ENCODE assay signal across 21 cellular contexts in the genomic region with DNA sequence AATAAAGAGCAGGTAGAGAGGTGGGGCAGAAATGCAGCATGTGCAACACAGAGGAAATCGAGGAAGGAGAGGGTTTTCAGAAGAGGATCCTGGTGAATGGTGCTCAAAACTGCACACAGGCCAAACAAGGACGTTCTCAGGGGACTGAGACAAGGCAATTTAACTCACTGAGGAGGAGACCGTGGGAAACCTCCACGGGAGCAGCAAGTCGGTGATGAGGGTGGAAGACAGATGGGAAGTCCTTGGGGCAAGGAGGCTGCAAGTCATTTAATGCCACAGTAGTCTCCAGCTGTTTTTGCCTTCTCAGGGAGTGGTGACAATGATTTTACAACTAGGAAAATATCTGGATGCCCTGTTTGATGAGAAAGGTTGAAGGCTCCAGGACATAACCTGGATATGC. TPM values are rescaled to one million over a fixed set of nuclear protein-coding genes. Genes with fewer than 3 reads are reported as not detected.
DNase-seq lines count a peak whose midpoint lies in the region; ATAC-seq and TF ChIP-seq lines count a peak whose summit lies in the region.
"Had no signal": no experiment of that assay in that cellular context is flagged by ENCODE, and none has a peak within 500 bp of the region (broad histone marks: within the 10 kb centered on the region; RNA-seq: fewer than 3 reads in every experiment).

No MANE protein-coding gene starts in this region.

- H3K36me3 ChIP-seq in SK-N-SH (replicated peaks in 1 of 2; ENCODE audit: control insufficient read depth in 1 of 2, insufficient read depth in 2 of 2, low read length in 1 of 2): no peaks in the 10 kb centered on the region
- H3K36me3 ChIP-seq: BLaER1, Peyer's patch, SJCRH30 had no signal

- no peak overlapping the region for H3K4me3 Mint-ChIP-seq in stimulated activated effector memory CD8-positive, alpha-beta T cell treated with anti-CD3 and anti-CD28 coated beads, Interleukin-12 subunit alpha, Interleukin-12 subunit beta, amount 100 ng/mL, for 72 hours
- H3K4me3 Mint-ChIP-seq: CD4-positive, alpha-beta T cell had no signal

- H3K9me3 Mint-ChIP-seq in stimulated activated effector memory CD8-positive, alpha-beta T cell treated with anti-CD3 and anti-CD28 coated beads, Interleukin-12 subunit alpha, Interleukin-12 subunit beta, amount 100 ng/mL, for 72 hours: no peaks in the 10 kb centered on the region
- H3K9me3 Mint-ChIP-seq: CD4-positive, alpha-beta T cell; IgD-negative memory B cell had no signal

- peak; percentile 28 for DNase-seq in DMS 273 (lab: John Stamatoyannopoulos, UW; ENCODE audit: unreplicated experiment)
- no peak for DNase-seq in DMS 273 treated with DMSO at 0.1 percent for 48 hours (lab: John Stamatoyannopoulos, UW)
- DNase-seq in NCI-H524 (lab: John Stamatoyannopoulos, UW): peak; percentile 49 to 85
- peak; percentile 19 for DNase-seq in coronary artery (ENCODE audit: low spot score)
- no peak for DNase-seq in stimulated activated effector memory CD8-positive, alpha-beta T cell treated with anti-CD3 and anti-CD28 coated beads, Interleukin-12 subunit alpha, Interleukin-12 subunit beta, amount 100 ng/mL, for 72 hours (ENCODE audit: low spot score in 2 of 2)
- no peak for DNase-seq in SK-N-SH
- no peak for DNase-seq in NAMALWA (ENCODE audit: low spot score)
- DNase-seq: ACHN; Caco-2; CD4-positive, alpha-beta T cell; DMS153; NCI-H1105 treated with DMSO at 0.1 percent for 48 hours; NCI-H2029 treated with DMSO at 0.1 percent for 48 hours; NCI-H526 treated with DMSO at 0.1 percent for 48 hours; Peyer's patch; SJCRH30 had no signal

- H3K27ac ChIP-seq in coronary artery (no peak overlapping the region), SK-N-SH (ENCODE audit: low read depth in 2 of 2, low read length in 1 of 2) (no peak overlapping the region)
- H3K27ac ChIP-seq: 22Rv1, BLaER1, Peyer's patch, SJCRH30 had no signal

- H3K4me1 ChIP-seq in SK-N-SH (ENCODE audit: control insufficient read depth in 1 of 2, insufficient read depth in 2 of 2, low read depth in 1 of 2, low read length in 1 of 2): peaks cover 0 to 17% of the 10 kb centered on the region in 2 experiments; a peak in 1 of 4 replicates
- H3K4me1 ChIP-seq: Peyer's patch had no signal

- no peaks in the 10 kb centered on the region for H3K9me2 ChIP-seq in SK-N-SH

- CTCF ChIA-PET in SK-N-SH (lab: Yijun Ruan, JAX): interaction anchor here (1.3 to 1.8 kb wide), 2 partner anchors 98 to 113 kb away, joined by 3 to 5 read pairs; no protein-coding TSS in a partner anchor

- POLR2A ChIA-PET in SK-N-SH (lab: Yijun Ruan, JAX): no interaction called here

- no peaks in the 10 kb centered on the region for H3K79me2 ChIP-seq in SK-N-SH (ENCODE audit: insufficient read depth)

- H3K9me3 ChIP-seq in SK-N-SH: no peaks in the 10 kb centered on the region
- H3K9me3 ChIP-seq: BLaER1, Caco-2, Peyer's patch, SJCRH30 had no signal

- H3F3A ChIP-seq in SK-N-SH (replicated peaks; ENCODE audit: insufficient read depth): no peaks in the 10 kb centered on the region

- H3K27ac Mint-ChIP-seq in stimulated activated effector memory CD8-positive, alpha-beta T cell treated with anti-CD3 and anti-CD28 coated beads, Interleukin-12 subunit alpha, Interleukin-12 subunit beta, amount 100 ng/mL, for 72 hours: peak overlapping the region; percentile 23
- H3K27ac Mint-ChIP-seq: CD4-positive, alpha-beta T cell; IgD-negative memory B cell had no signal

- no peak overlapping the region for H2AFZ ChIP-seq in SK-N-SH (ENCODE audit: low read depth)

- H4K20me1 ChIP-seq in SK-N-SH (ENCODE audit: insufficient read depth): no peaks in the 10 kb centered on the region
- H4K20me1 ChIP-seq: BLaER1 had no signal

- H3K36me3 Mint-ChIP-seq in stimulated activated effector memory CD8-positive, alpha-beta T cell treated with anti-CD3 and anti-CD28 coated beads, Interleukin-12 subunit alpha, Interleukin-12 subunit beta, amount 100 ng/mL, for 72 hours: no peaks in the 10 kb centered on the region
- H3K36me3 Mint-ChIP-seq: IgD-negative memory B cell had no signal

- no peak for ATAC-seq in stimulated activated effector memory CD8-positive, alpha-beta T cell treated with anti-CD3 and anti-CD28 coated beads, Interleukin-12 subunit alpha, Interleukin-12 subunit beta, amount 100 ng/mL, for 72 hours
- ATAC-seq in HG03439 (IDR thresholded peaks at IDR 0.05; ENCODE audit: unreplicated experiment): no peak
- ATAC-seq: HCT116 had no signal

- TF ChIP-seq CTCF in coronary artery (IDR thresholded peaks at IDR 0.05): no peak
- TF ChIP-seq CTCF in SK-N-SH (IDR thresholded peaks at IDR 0.05): no peak

- no peak overlapping the region for H3K9ac ChIP-seq in SK-N-SH
- H3K9ac ChIP-seq: BLaER1 had no signal

- no peak for TF ChIP-seq EP300 in SK-N-SH (IDR thresholded peaks at IDR 0.05; ENCODE audit: borderline replicate concordance in 1 of 2, low read depth in 1 of 2, low read length in 1 of 2)

- H3K4me3 ChIP-seq in coronary artery (no peak overlapping the region), SK-N-SH (ENCODE audit: low read depth in 2 of 2, low read length in 1 of 2) (no peak overlapping the region)
- H3K4me3 ChIP-seq: BLaER1, Peyer's patch, SJCRH30 had no signal

- no peaks in the 10 kb centered on the region for H3K4me1 Mint-ChIP-seq in stimulated activated effector memory CD8-positive, alpha-beta T cell treated with anti-CD3 and anti-CD28 coated beads, Interleukin-12 subunit alpha, Interleukin-12 subunit beta, amount 100 ng/mL, for 72 hours

- WGBS in SK-N-SH (ENCODE audit: low lambda C conversion rate): 82% methylated on average over 5 of the region's 5 CpGs

- no peak overlapping the region for H3K4me2 ChIP-seq in SK-N-SH
- H3K4me2 ChIP-seq: BLaER1 had no signal

- H3K27me3 ChIP-seq in SK-N-SH (ENCODE audit: insufficient read depth): no peaks in the 10 kb centered on the region; the same call in 1 of the 2 replicates
- H3K27me3 ChIP-seq: BLaER1, Peyer's patch, SJCRH30 had no signal

- TF ChIP-seq RAD21 in SK-N-SH (IDR thresholded peaks at IDR 0.05; ENCODE audit: low read length): no peak

TF ChIP-seq in SK-N-SH, 30 proteins besides CTCF, POLR2A, EP300 and RAD21:
- TF ChIP-seq ELF1 (IDR thresholded peaks at IDR 0.05): no peak
- no peak for TF ChIP-seq MEF2A (IDR thresholded peaks at IDR 0.05; ENCODE audit: borderline replicate concordance, low read depth)
- TF ChIP-seq TCF12 (IDR thresholded peaks at IDR 0.05): no peak
- TF ChIP-seq, protein P1, sequence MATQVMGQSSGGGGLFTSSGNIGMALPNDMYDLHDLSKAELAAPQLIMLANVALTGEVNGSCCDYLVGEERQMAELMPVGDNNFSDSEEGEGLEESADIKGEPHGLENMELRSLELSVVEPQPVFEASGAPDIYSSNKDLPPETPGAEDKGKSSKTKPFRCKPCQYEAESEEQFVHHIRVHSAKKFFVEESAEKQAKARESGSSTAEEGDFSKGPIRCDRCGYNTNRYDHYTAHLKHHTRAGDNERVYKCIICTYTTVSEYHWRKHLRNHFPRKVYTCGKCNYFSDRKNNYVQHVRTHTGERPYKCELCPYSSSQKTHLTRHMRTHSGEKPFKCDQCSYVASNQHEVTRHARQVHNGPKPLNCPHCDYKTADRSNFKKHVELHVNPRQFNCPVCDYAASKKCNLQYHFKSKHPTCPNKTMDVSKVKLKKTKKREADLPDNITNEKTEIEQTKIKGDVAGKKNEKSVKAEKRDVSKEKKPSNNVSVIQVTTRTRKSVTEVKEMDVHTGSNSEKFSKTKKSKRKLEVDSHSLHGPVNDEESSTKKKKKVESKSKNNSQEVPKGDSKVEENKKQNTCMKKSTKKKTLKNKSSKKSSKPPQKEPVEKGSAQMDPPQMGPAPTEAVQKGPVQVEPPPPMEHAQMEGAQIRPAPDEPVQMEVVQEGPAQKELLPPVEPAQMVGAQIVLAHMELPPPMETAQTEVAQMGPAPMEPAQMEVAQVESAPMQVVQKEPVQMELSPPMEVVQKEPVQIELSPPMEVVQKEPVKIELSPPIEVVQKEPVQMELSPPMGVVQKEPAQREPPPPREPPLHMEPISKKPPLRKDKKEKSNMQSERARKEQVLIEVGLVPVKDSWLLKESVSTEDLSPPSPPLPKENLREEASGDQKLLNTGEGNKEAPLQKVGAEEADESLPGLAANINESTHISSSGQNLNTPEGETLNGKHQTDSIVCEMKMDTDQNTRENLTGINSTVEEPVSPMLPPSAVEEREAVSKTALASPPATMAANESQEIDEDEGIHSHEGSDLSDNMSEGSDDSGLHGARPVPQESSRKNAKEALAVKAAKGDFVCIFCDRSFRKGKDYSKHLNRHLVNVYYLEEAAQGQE (IDR thresholded peaks at IDR 0.05; ENCODE audit: low read depth, low read length): no peak
- no peak for TF ChIP-seq RFX5 (IDR thresholded peaks at IDR 0.05; ENCODE audit: low read length)
- TF ChIP-seq, protein P2, sequence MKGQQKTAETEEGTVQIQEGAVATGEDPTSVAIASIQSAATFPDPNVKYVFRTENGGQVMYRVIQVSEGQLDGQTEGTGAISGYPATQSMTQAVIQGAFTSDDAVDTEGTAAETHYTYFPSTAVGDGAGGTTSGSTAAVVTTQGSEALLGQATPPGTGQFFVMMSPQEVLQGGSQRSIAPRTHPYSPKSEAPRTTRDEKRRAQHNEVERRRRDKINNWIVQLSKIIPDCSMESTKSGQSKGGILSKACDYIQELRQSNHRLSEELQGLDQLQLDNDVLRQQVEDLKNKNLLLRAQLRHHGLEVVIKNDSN (IDR thresholded peaks at IDR 0.05; ENCODE audit: borderline replicate concordance, low read depth): no peak
- TF ChIP-seq TEAD4 (IDR thresholded peaks at IDR 0.05; ENCODE audit: borderline replicate concordance, insufficient read depth): no peak
- TF ChIP-seq, protein P3, sequence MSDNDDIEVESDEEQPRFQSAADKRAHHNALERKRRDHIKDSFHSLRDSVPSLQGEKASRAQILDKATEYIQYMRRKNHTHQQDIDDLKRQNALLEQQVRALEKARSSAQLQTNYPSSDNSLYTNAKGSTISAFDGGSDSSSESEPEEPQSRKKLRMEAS (IDR thresholded peaks at IDR 0.05; ENCODE audit: low read depth): no peak
- TF ChIP-seq NRF1 (IDR thresholded peaks at IDR 0.05; ENCODE audit: low read depth, low read length): no peak

RNA-seq across cellular contexts. Expression of a gene that starts 11.5 kb away (rescaled TPM):
- polyA plus RNA-seq in SK-N-SH (2012; rRNA removed): 28.0 and 28.6 TPM in 2 replicates
- 25.2 and 27.2 TPM in 2 replicates for polyA plus RNA-seq in SK-N-SH (2012; cell fraction: cytosol; rRNA removed)
- polyA plus RNA-seq in SK-N-SH (2012; cell fraction: nucleus; rRNA removed): 35.3 and 38.5 TPM in 2 replicates

RNA-seq across cellular contexts. Expression of a gene that starts 27.8 kb away (rescaled TPM):
- 0.43 and 0.75 TPM in 2 replicates for polyA plus RNA-seq in SK-N-SH (2012; rRNA removed)
- 0.08 and 0.16 TPM in 2 replicates for polyA plus RNA-seq in SK-N-SH (2012; cell fraction: cytosol; rRNA removed)
- polyA plus RNA-seq in SK-N-SH (2012; cell fraction: nucleus; rRNA removed): 0.19 and 0.69 TPM in 2 replicates
- polyA plus RNA-seq: IgD-negative memory B cell had no signal

Comparison
In these comparisons a context has a peak if more than half of its experiments do, and no peak if none do; other contexts are left out.
1. DNase-seq: peak in DMS 273 (single experiment), NCI-H524 (2 of 2) and coronary artery (single experiment); none in DMS 273 treated with DMSO at 0.1 percent for 48 hours (single experiment), stimulated activated effector memory CD8-positive, alpha-beta T cell treated with anti-CD3 and anti-CD28 coated beads, Interleukin-12 subunit alpha, Interleukin-12 subunit beta, amount 100 ng/mL, for 72 hours (0 of 2), SK-N-SH (single experiment) and NAMALWA (single experiment).